ENCODE assay signal across 1 cellular context in the genomic region with DNA sequence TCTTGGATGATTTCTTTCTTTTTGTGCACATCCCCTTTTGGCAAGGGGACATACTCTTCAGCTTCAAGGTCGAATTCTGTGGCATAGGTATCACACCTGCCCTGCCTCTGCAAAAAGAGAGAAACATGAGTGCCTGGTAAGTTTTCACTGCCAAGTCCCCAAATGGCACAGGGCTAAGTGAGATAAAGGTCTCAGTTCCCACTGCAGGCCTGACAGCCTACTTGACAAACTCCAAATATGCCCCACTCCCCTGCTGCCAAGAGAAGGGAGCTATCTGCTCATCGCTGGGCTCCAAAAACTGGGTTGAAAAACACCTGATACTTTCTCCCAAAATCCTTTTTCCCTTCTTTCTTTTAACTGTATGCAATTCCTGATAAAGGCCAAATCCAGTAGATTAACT.
TF ChIP-seq lines count a peak whose summit lies in the region.

No MANE protein-coding gene starts in this region.

TF ChIP-seq in GM23338, 12 proteins besides CTCF, POLR2A, EP300 and RAD21 (continued from another document):
- TF ChIP-seq, protein P1, sequence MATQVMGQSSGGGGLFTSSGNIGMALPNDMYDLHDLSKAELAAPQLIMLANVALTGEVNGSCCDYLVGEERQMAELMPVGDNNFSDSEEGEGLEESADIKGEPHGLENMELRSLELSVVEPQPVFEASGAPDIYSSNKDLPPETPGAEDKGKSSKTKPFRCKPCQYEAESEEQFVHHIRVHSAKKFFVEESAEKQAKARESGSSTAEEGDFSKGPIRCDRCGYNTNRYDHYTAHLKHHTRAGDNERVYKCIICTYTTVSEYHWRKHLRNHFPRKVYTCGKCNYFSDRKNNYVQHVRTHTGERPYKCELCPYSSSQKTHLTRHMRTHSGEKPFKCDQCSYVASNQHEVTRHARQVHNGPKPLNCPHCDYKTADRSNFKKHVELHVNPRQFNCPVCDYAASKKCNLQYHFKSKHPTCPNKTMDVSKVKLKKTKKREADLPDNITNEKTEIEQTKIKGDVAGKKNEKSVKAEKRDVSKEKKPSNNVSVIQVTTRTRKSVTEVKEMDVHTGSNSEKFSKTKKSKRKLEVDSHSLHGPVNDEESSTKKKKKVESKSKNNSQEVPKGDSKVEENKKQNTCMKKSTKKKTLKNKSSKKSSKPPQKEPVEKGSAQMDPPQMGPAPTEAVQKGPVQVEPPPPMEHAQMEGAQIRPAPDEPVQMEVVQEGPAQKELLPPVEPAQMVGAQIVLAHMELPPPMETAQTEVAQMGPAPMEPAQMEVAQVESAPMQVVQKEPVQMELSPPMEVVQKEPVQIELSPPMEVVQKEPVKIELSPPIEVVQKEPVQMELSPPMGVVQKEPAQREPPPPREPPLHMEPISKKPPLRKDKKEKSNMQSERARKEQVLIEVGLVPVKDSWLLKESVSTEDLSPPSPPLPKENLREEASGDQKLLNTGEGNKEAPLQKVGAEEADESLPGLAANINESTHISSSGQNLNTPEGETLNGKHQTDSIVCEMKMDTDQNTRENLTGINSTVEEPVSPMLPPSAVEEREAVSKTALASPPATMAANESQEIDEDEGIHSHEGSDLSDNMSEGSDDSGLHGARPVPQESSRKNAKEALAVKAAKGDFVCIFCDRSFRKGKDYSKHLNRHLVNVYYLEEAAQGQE (IDR thresholded peaks at IDR 0.05; ENCODE audit: unreplicated experiment), result no peak
TF ChIP-seq in GM23338: peak in this region for 0.
